Comparison of ENCODE assay signal across 8 cellular contexts in genomic region chr16:24729243-24729966, GRCh38. TPM values are rescaled to one million over a fixed set of nuclear protein-coding genes. Genes with fewer than 3 reads are reported as not detected.
DNase-seq lines count a peak whose midpoint lies in the region; ATAC-seq and TF ChIP-seq lines count a peak whose summit lies in the region.

TSS of gene TNRC6A (plus strand) at chr16:24729651. CDS start at chr16:24729842, 191 bp downstream.

- no peaks in the 10 kb centered on the region for H3K9me3 Mint-ChIP-seq in CD14-positive monocyte

- H3K4me3 Mint-ChIP-seq in CD14-positive monocyte: peak within 1 kb of the TSS; percentile 98

- DNase-seq in CD14-positive monocyte (ENCODE audit: low spot score) (peak; percentile 80), NCI-H82 treated with DMSO at 0.1 percent for 48 hours (lab: John Stamatoyannopoulos, UW; ENCODE audit: unreplicated experiment) (peak; percentile 53), lung microvascular endothelial cell (ENCODE audit: low read depth in 2 of 2) (peak; percentile 88 to 91)
- peak; percentile 95 for DNase-seq in activated CD8-positive, alpha-beta memory T cell treated with anti-CD3 and anti-CD28 coated beads for 24 hours
- peak; percentile 57 for DNase-seq in effector CD8-positive, alpha-beta T cell (lab: John Stamatoyannopoulos, UW)
- DNase-seq in stimulated activated CD4-positive, alpha-beta T cell treated with anti-CD3 and anti-CD28 coated beads, TNF-alpha, amount 100 ng/mL, for 48 hours (ENCODE audit: low read depth in 3 of 3): peak; percentile 61 to 76 (median 72)

- peak within 1 kb of the TSS; percentile 84 to 95 (median 94) for H3K27ac Mint-ChIP-seq in CD14-positive monocyte

- intact Hi-C loops in CD14-positive monocyte (cut with micrococcal nuclease): loop anchor here in 1 of 2 donors (5.0 kb wide), 1 partner anchor 187 kb away; no protein-coding TSS in a partner anchor

- TF ChIP-seq CTCF in CD14-positive monocyte (IDR thresholded peaks at IDR 0.05): no peak

- peaks cover 14 to 17% of the 10 kb centered on the region in 2 donors for H3K36me3 Mint-ChIP-seq in CD14-positive monocyte

- ATAC-seq in GM19351 (IDR thresholded peaks at IDR 0.05; ENCODE audit: unreplicated experiment) (peak; percentile 94), HG03521 (IDR thresholded peaks at IDR 0.05; ENCODE audit: unreplicated experiment) (peak; percentile 86)

- peaks cover 3 to 5% (median 4%) of the 10 kb centered on the region in 3 donors for H3K27me3 Mint-ChIP-seq in CD14-positive monocyte (ENCODE audit: low read depth in 3 of 3)

- H3K4me1 Mint-ChIP-seq in CD14-positive monocyte: peaks cover 27% of the 10 kb centered on the region

RNA-seq across cellular contexts. Expression of gene TNRC6A, which starts in this region (rescaled TPM):
- 1 to 10 TPM; 3.3 to 4.0 TPM for polyA plus RNA-seq in CD14-positive monocyte
- total RNA-seq in lung microvascular endothelial cell: 18.1 and 22.2 TPM in 2 replicates

Comparison
In these comparisons a context has a peak if more than half of its experiments do, and no peak if none do; other contexts are left out.
1. Peak in every context shown above with its lines: DNase-seq and ATAC-seq.